ENCODE assay signal across 15 cellular contexts in genomic region chr13:28640861-28641599, GRCh38. TPM values are rescaled to one million over a fixed set of nuclear protein-coding genes. Genes with fewer than 3 reads are reported as not detected.
DNase-seq lines count a peak whose midpoint lies in the region; ATAC-seq and TF ChIP-seq lines count a peak whose summit lies in the region.
"Had no signal": no experiment of that assay in that cellular context is flagged by ENCODE, and none has a peak within 500 bp of the region (broad histone marks: within the 10 kb centered on the region; RNA-seq: fewer than 3 reads in every experiment).

No MANE protein-coding gene starts in this region.

- 61 to 64% methylated on average over 12 of the region's 12 CpGs for WGBS in body of pancreas, 2 donors
- 46% methylated on average over 10 of the region's 12 CpGs for WGBS in right lobe of liver (ENCODE audit: insufficient coverage, low coverage, low lambda C conversion rate, missing lambda C conversion rate)
- WGBS in tibial nerve, 2 donors = 57 to 65% methylated on average over 12 of the region's 12 CpGs

- peaks cover 4% of the 10 kb centered on the region for H3K9me3 Mint-ChIP-seq in progenitor cell of endocrine pancreas (ENCODE audit: low read depth)
- H3K9me3 Mint-ChIP-seq: activated CD4-positive, alpha-beta T cell treated with anti-CD3 and anti-CD28 coated beads, Interleukin-2, amount 10 ng/mL, durations not matched to agents 7 days and 5 days; activated T-helper 2 cell treated with anti-CD3 and anti-CD28 coated beads, Interferon-gamma antibody, Interleukin-2, Interleukin-4, amounts not matched to agents 10 μg/mL and 5 μg/mL and 100 μg/mL, durations not matched to agents 14 hours and 24 hours and 36 hours; T-helper 1 cell treated with Interleukin-12 subunit alpha and Interleukin-12 subunit beta and Interleukin-4 antibody, amounts not matched to agents 30 μg/mL and 1 μg/mL, for 36 hours had no signal

- ATAC-seq in HG02610 (IDR thresholded peaks at IDR 0.05; ENCODE audit: unreplicated experiment) (peak; percentile 30), body of pancreas (peak; percentile 45), right lobe of liver (peak; percentile 49 to 78 (median 67))

- H3K9me3 ChIP-seq in body of pancreas = no peaks in the 10 kb centered on the region
- H3K9me3 ChIP-seq in right lobe of liver = no peaks in the 10 kb centered on the region
- no peaks in the 10 kb centered on the region for H3K9me3 ChIP-seq in tibial nerve
- H3K9me3 ChIP-seq: Caco-2 had no signal

- DNase-seq in body of pancreas = no peak
- DNase-seq in right lobe of liver = no peak
- no peak for DNase-seq in tibial nerve (ENCODE audit: low spot score in 2 of 2)
- DNase-seq in H7 = no peak
- DNase-seq in progenitor cell of endocrine pancreas (ENCODE audit: low spot score, unreplicated experiment) = no peak
- no peak for DNase-seq in Ammon's horn (ENCODE audit: low spot score)
- no peak for DNase-seq in NCI-H526 (lab: John Stamatoyannopoulos, UW)
- DNase-seq: activated CD4-positive, alpha-beta T cell treated with anti-CD3 and anti-CD28 coated beads, Interleukin-2, amount 10 ng/mL, durations not matched to agents 7 days and 5 days; Caco-2; caudate nucleus; NCI-H1092; NCI-H446 had no signal

- TF ChIP-seq CTCF in body of pancreas (IDR thresholded peaks at IDR 0.05) = no peak
- TF ChIP-seq CTCF in right lobe of liver (IDR thresholded peaks at IDR 0.05) = no peak
- no peak for TF ChIP-seq CTCF in tibial nerve (IDR thresholded peaks at IDR 0.05)
- TF ChIP-seq CTCF in progenitor cell of endocrine pancreas (IDR thresholded peaks at IDR 0.05; ENCODE audit: unreplicated experiment) = no peak

- H3K27me3 ChIP-seq in body of pancreas (no peaks in the 10 kb centered on the region), right lobe of liver (no peaks in the 10 kb centered on the region), tibial nerve (no peaks in the 10 kb centered on the region), H7 (ENCODE audit: control insufficient read depth, insufficient read depth, low read length) (no peaks in the 10 kb centered on the region)

- H3K4me1 ChIP-seq in body of pancreas (no peaks in the 10 kb centered on the region), right lobe of liver (peaks cover 0 to 9% (median 2%) of the 10 kb centered on the region in 4 donors), tibial nerve (peaks cover 0 to 7% (median 2%) of the 10 kb centered on the region in 4 donors)

- H3K4me3 ChIP-seq in body of pancreas (no peak overlapping the region), right lobe of liver (no peak overlapping the region), tibial nerve (no peak overlapping the region), H7 (ENCODE audit: insufficient read depth, low read depth, low read length) (no peak overlapping the region)

- no peak for TF ChIP-seq POLR2A in body of pancreas (IDR thresholded peaks at IDR 0.05)
- no peak for TF ChIP-seq POLR2A in right lobe of liver (IDR thresholded peaks at IDR 0.05)
- no peak for TF ChIP-seq POLR2A in tibial nerve (IDR thresholded peaks at IDR 0.05)

- no peak overlapping the region for H3K4me3 Mint-ChIP-seq in progenitor cell of endocrine pancreas (ENCODE audit: low read depth)
- H3K4me3 Mint-ChIP-seq: activated CD4-positive, alpha-beta T cell treated with anti-CD3 and anti-CD28 coated beads, Interleukin-2, amount 10 ng/mL, durations not matched to agents 7 days and 5 days; T-helper 1 cell treated with Interleukin-12 subunit alpha and Interleukin-12 subunit beta and Interleukin-4 antibody, amounts not matched to agents 30 μg/mL and 1 μg/mL, for 36 hours had no signal

- peak; percentile 37 to 54 for TF ChIP-seq EP300 in tibial nerve (IDR thresholded peaks at IDR 0.05)

- H3K27ac Mint-ChIP-seq in progenitor cell of endocrine pancreas = no peak overlapping the region
- H3K27ac Mint-ChIP-seq: activated CD4-positive, alpha-beta T cell treated with anti-CD3 and anti-CD28 coated beads, Interleukin-2, amount 10 ng/mL, durations not matched to agents 7 days and 5 days; activated T-helper 2 cell treated with anti-CD3 and anti-CD28 coated beads, Interferon-gamma antibody, Interleukin-2, Interleukin-4, amounts not matched to agents 10 μg/mL and 5 μg/mL and 100 μg/mL, durations not matched to agents 14 hours and 24 hours and 36 hours; T-helper 1 cell treated with Interleukin-12 subunit alpha and Interleukin-12 subunit beta and Interleukin-4 antibody, amounts not matched to agents 30 μg/mL and 1 μg/mL, for 36 hours had no signal

- H3K4me1 Mint-ChIP-seq in progenitor cell of endocrine pancreas (ENCODE audit: low read depth) = peaks cover 9% of the 10 kb centered on the region

- peaks cover 10% of the 10 kb centered on the region for H3K27me3 Mint-ChIP-seq in progenitor cell of endocrine pancreas

- H3K36me3 ChIP-seq in body of pancreas (replicated peaks in 1 of 2; ENCODE audit: insufficient read depth in 1 of 2, low read depth in 2 of 2) = no peaks in the 10 kb centered on the region
- no peaks in the 10 kb centered on the region for H3K36me3 ChIP-seq in right lobe of liver
- no peaks in the 10 kb centered on the region for H3K36me3 ChIP-seq in tibial nerve
- H3K36me3 ChIP-seq in H7 (replicated peaks; ENCODE audit: control insufficient read depth, insufficient read depth, low read length) = no peaks in the 10 kb centered on the region

- H3K27ac ChIP-seq in body of pancreas = peak overlapping the region in 1 of 4 donors; percentile 24
- peak overlapping the region in 1 of 3 donors; percentile 17 for H3K27ac ChIP-seq in right lobe of liver
- peak overlapping the region in 1 of 4 donors; percentile 21 for H3K27ac ChIP-seq in tibial nerve

- H3K36me3 Mint-ChIP-seq in progenitor cell of endocrine pancreas (ENCODE audit: insufficient read depth) = peaks cover 2% of the 10 kb centered on the region

- intact Hi-C loops in body of pancreas (cut with DNase I) (no loop called here), right lobe of liver (cut with DNase I) (no loop called here)

RNA-seq across cellular contexts. Expression of gene POMP, which starts 17.9 kb away (rescaled TPM):
- total RNA-seq in body of pancreas (10 to 100 TPM; 10.6 to 39.9 TPM), right lobe of liver (10 to 100 TPM; 31.8 to 60.6 (median 50.2) TPM), tibial nerve (10 to 100 TPM; 37.5 to 60.3 (median 52.0) TPM), progenitor cell of endocrine pancreas (58.9 and 60.9 TPM in 2 replicates)
- 84.3 and 105 TPM in 2 replicates for total RNA-seq in H7 (2014; rRNA removed; shearing (Covaris generic))
